In genomic region chr10:77391605-77392235, GRCh38 we compare ENCODE assay signal across 8 cellular contexts.
DNase-seq lines count a peak whose midpoint lies in the region; ATAC-seq and TF ChIP-seq lines count a peak whose summit lies in the region.

No MANE protein-coding gene starts in this region.

- WGBS in gastroesophageal sphincter (ENCODE audit: low coverage in 1 of 2), 2 donors = 13 to 18% methylated on average over 3 to 4 of the region's 12 CpGs

- ATAC-seq in activated T-cell treated with anti-CD3 and anti-CD28 coated beads, Interleukin-2, amount 50 U/mL, for 72 hours (replicated peaks in 1 of 2) = no peak
- peak; percentile 84 for ATAC-seq in gastroesophageal sphincter
- ATAC-seq in HG02623 (IDR thresholded peaks at IDR 0.05; ENCODE audit: unreplicated experiment) = no peak
- no peak for ATAC-seq in HG03342 (IDR thresholded peaks at IDR 0.05; ENCODE audit: unreplicated experiment)

- H3K36me3 Mint-ChIP-seq in activated T-cell treated with anti-CD3 and anti-CD28 coated beads, Interleukin-2, amount 50 U/mL, for 72 hours (ENCODE audit: insufficient read depth in 2 of 2) = no peaks in the 10 kb centered on the region

- DNase-seq in activated T-cell treated with anti-CD3 and anti-CD28 coated beads, Interleukin-2, amount 50 U/mL, for 72 hours = peak; percentile 36 to 45
- DNase-seq in activated T-cell treated with anti-CD3 and anti-CD28 coated beads, Interleukin-2, amount 50 U/mL, for 1 hour = no peak
- peak; percentile 1 for DNase-seq in NCI-H128 (lab: John Stamatoyannopoulos, UW; ENCODE audit: unreplicated experiment)
- peak; percentile 91 for DNase-seq in WERI-Rb-1
- peak; percentile 58 for DNase-seq in occipital lobe (lab: John Stamatoyannopoulos, UW)

- H3K9me3 Mint-ChIP-seq in activated T-cell treated with anti-CD3 and anti-CD28 coated beads, Interleukin-2, amount 50 U/mL, for 72 hours = no peaks in the 10 kb centered on the region

- no peak overlapping the region for H3K4me3 ChIP-seq in WERI-Rb-1 (ENCODE audit: low read depth, low read length)
- no peak overlapping the region for H3K4me3 ChIP-seq in gastroesophageal sphincter

- TF ChIP-seq POLR2A in gastroesophageal sphincter (IDR thresholded peaks at IDR 0.05) = no peak

- no peak for TF ChIP-seq EP300 in gastroesophageal sphincter (IDR thresholded peaks at IDR 0.05)

- H3K27ac Mint-ChIP-seq in activated T-cell treated with anti-CD3 and anti-CD28 coated beads, Interleukin-2, amount 50 U/mL, for 72 hours = no peak overlapping the region

- no peaks in the 10 kb centered on the region for H3K9me3 ChIP-seq in WERI-Rb-1 (ENCODE audit: severe bottlenecking)
- H3K9me3 ChIP-seq in gastroesophageal sphincter = no peaks in the 10 kb centered on the region

- no peak overlapping the region for H3K4me3 Mint-ChIP-seq in activated T-cell treated with anti-CD3 and anti-CD28 coated beads, Interleukin-2, amount 50 U/mL, for 72 hours

- H3K4me1 ChIP-seq in gastroesophageal sphincter = peaks cover 2 to 89% (median 25%) of the 10 kb centered on the region in 3 donors

- H3K27me3 ChIP-seq in WERI-Rb-1 (ENCODE audit: insufficient read depth, low read depth, severe bottlenecking) (no peaks in the 10 kb centered on the region), gastroesophageal sphincter (no peaks in the 10 kb centered on the region)

- TF ChIP-seq CTCF in WERI-Rb-1 (IDR thresholded peaks at IDR 0.05; ENCODE audit: low read depth, low read length) = peak; percentile 58
- TF ChIP-seq CTCF in gastroesophageal sphincter (IDR thresholded peaks at IDR 0.05) = peak; percentile 48 to 86 (median 76)

- H3K36me3 ChIP-seq in WERI-Rb-1 = no peaks in the 10 kb centered on the region
- H3K36me3 ChIP-seq in gastroesophageal sphincter = no peaks in the 10 kb centered on the region

- no peak overlapping the region for H3K27ac ChIP-seq in WERI-Rb-1
- H3K27ac ChIP-seq in gastroesophageal sphincter = peak overlapping the region; percentile 12 to 81 (median 80)

- peaks cover 4% of the 10 kb centered on the region for H3K4me1 Mint-ChIP-seq in activated T-cell treated with anti-CD3 and anti-CD28 coated beads, Interleukin-2, amount 50 U/mL, for 72 hours (ENCODE audit: low read depth)

- peaks cover 7% of the 10 kb centered on the region for H3K27me3 Mint-ChIP-seq in activated T-cell treated with anti-CD3 and anti-CD28 coated beads, Interleukin-2, amount 50 U/mL, for 72 hours (ENCODE audit: low read depth)
